In genomic region chrX:1593286-1594271, GRCh38 we compare ENCODE assay signal across 9 cellular contexts. TPM values are rescaled to one million over a fixed set of nuclear protein-coding genes. Genes with fewer than 3 reads are reported as not detected.
DNase-seq lines count a peak whose midpoint lies in the region; ATAC-seq, FAIRE-seq and TF ChIP-seq lines count a peak whose summit lies in the region.
"Had no signal": no experiment of that assay in that cellular context is flagged by ENCODE, and none has a peak within 500 bp of the region (broad histone marks: within the 10 kb centered on the region; RNA-seq: fewer than 3 reads in every experiment).

No MANE protein-coding gene starts in this region.

- POLR2A ChIA-PET in AG04449 (lab: Yijun Ruan, JAX), result no interaction called here

- FAIRE-seq in bronchial epithelial cell (lab: Jason Lieb, UNC), result no peak

- H3K27me3 ChIP-seq in HUES64 (ENCODE audit: insufficient read depth, low read length) (no peaks in the 10 kb centered on the region), bronchial epithelial cell (ENCODE audit: control insufficient read depth, insufficient read depth, low read length) (no peaks in the 10 kb centered on the region), muscle layer of colon (ENCODE audit: control insufficient read depth in 1 of 2, insufficient read depth in 2 of 2, low read length in 2 of 2) (no peaks in the 10 kb centered on the region)

- H3K4me3 ChIP-seq in AG04449 (ENCODE audit: low read depth, low read length) (peak overlapping the region; percentile 93), HUES64 (ENCODE audit: low read length) (peak overlapping the region; percentile 87; the same call in 1 of the 2 replicates), bronchial epithelial cell (ENCODE audit: low read depth, low read length) (peak overlapping the region; percentile 70), muscle layer of colon (ENCODE audit: low read depth in 1 of 2, low read length in 2 of 2) (peak overlapping the region in 1 of 2 donors; percentile 85)

- H3K27ac ChIP-seq in HUES64 (ENCODE audit: low read depth, low read length) (no peak overlapping the region), muscle layer of colon (ENCODE audit: low read depth, low read length) (no peak overlapping the region)

- WGBS in HUES64, result 94% methylated on average over 60 of the region's 60 CpGs

- no peak overlapping the region for H3K9ac ChIP-seq in HUES64 (ENCODE audit: low read depth, low read length)
- H3K9ac ChIP-seq in muscle layer of colon (ENCODE audit: low read length), result peak overlapping the region; percentile 80

- H3K4me1 ChIP-seq in HUES64 (ENCODE audit: insufficient read depth, low read length), result no peaks in the 10 kb centered on the region
- peaks cover 13% of the 10 kb centered on the region for H3K4me1 ChIP-seq in muscle layer of colon (ENCODE audit: insufficient read depth, low read length)

- CTCF ChIA-PET in AG04449 (lab: Yijun Ruan, JAX), result no interaction called here

- H3K9me3 ChIP-seq in HUES64 (ENCODE audit: insufficient read depth, low read depth, low read length) (no peaks in the 10 kb centered on the region), muscle layer of colon (ENCODE audit: low read length) (no peaks in the 10 kb centered on the region)

- TF ChIP-seq CTCF in AG04449 (IDR thresholded peaks at IDR 0.05; ENCODE audit: insufficient read depth, low read length, missing control alignments) (no peak), bronchial epithelial cell (IDR thresholded peaks at IDR 0.05; ENCODE audit: insufficient read depth, low read length, severe bottlenecking) (no peak)

- H3K36me3 ChIP-seq in HUES64 (ENCODE audit: insufficient read depth, low read length) (peaks cover 47% of the 10 kb centered on the region), bronchial epithelial cell (ENCODE audit: control insufficient read depth, insufficient read depth, low read length) (peaks cover 27% of the 10 kb centered on the region), muscle layer of colon (ENCODE audit: insufficient read depth, low read length) (peaks cover 52% of the 10 kb centered on the region)

- DNase-seq in AG04449 (ENCODE audit: low read depth, low spot score) (no peak), bronchial epithelial cell (ENCODE audit: low read depth) (no peak), KG1 (lab: John Stamatoyannopoulos, UW) (no peak), NCI-H1417 treated with DMSO at 0.1 percent for 48 hours (lab: John Stamatoyannopoulos, UW) (no peak), HuH-7 (ENCODE audit: low spot score) (no peak)

- no peak for ATAC-seq in HG02571 (IDR thresholded peaks at IDR 0.05; ENCODE audit: unreplicated experiment)

RNA-seq across cellular contexts. Expression of gene AKAP17A, which starts 2.2 kb away (rescaled TPM):
- polyA plus RNA-seq in HUES64 (2013, experiment 1 of 2), result 26.9 TPM
- 23.8 TPM for polyA plus RNA-seq in HUES64 (2013, experiment 2 of 2)
- total RNA-seq in bronchial epithelial cell, result 22.6 and 27.1 TPM in 2 replicates

RNA-seq across cellular contexts. Expression of gene ASMT, which starts 21.3 kb away (rescaled TPM):
- 1.1 TPM for polyA plus RNA-seq in HUES64 (2013, experiment 1 of 2)
- 0.32 TPM for polyA plus RNA-seq in HUES64 (2013, experiment 2 of 2)
- under 0.01 and 0.13 TPM in 2 replicates for total RNA-seq in bronchial epithelial cell
- total RNA-seq: lower leg skin had no signal

RNA-seq across cellular contexts. Expression of gene P2RY8, which starts 56.6 kb away (rescaled TPM):
- polyA plus RNA-seq in HUES64 (2013, experiment 1 of 2), result 0.05 TPM
- polyA plus RNA-seq in HUES64 (2013, experiment 2 of 2), result not detected
- not detected in 2 replicates for total RNA-seq in bronchial epithelial cell
